In the genomic region with DNA sequence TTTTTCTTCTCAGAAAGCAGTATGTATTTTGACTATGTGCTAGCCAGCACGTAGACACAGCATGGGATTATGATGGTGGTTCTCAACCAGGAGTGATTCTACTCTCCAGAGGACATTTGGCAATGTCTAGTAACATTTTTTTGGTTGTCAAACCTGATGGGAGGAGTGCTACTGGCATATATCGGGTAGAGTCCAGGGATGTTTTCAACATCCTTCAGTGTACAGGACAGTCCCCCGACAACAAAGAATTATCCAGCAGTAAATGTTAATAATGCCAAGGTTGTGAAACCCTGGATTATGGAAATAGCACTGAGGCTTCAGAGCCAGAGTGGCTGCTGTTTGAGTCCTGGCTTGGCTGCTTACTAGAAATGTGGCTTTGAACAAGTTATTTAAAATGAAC, we compare ENCODE assay signal across 25 cellular contexts. TPM values are rescaled to one million over a fixed set of nuclear protein-coding genes. Genes with fewer than 3 reads are reported as not detected.
"Had no signal": no experiment of that assay in that cellular context is flagged by ENCODE, and none has a peak within 500 bp of the region (broad histone marks: within the 10 kb centered on the region; RNA-seq: fewer than 3 reads in every experiment).

No MANE protein-coding gene starts in this region.

- H3K4me1 Mint-ChIP-seq: activated naive CD8-positive, alpha-beta T cell treated with anti-CD3 and anti-CD28 coated beads, Interleukin-2, amount 50 U/mL, for 24 hours had no signal

- ATAC-seq: activated CD4-positive, CD25-positive, alpha-beta regulatory T cell treated with anti-CD3 and anti-CD28 coated beads, Interleukin-2, amount 50 U/mL, for 24 hours; activated CD8-positive, alpha-beta T cell treated with anti-CD3 and anti-CD28 coated beads, Interleukin-2, amount 10 ng/mL, durations not matched to agents 7 days and 5 days; activated naive CD4-positive, alpha-beta T cell treated with anti-CD3 and anti-CD28 coated beads, Interleukin-2, amount 50 U/mL, for 72 hours; activated naive CD8-positive, alpha-beta T cell treated with anti-CD3 and anti-CD28 coated beads, Interleukin-2, amount 50 U/mL, for 24 hours; K562 had no signal

- H3K9me3 ChIP-seq: Peyer's patch had no signal

- H3K9me3 Mint-ChIP-seq: activated naive CD4-positive, alpha-beta T cell treated with anti-CD3 and anti-CD28 coated beads, Interleukin-2, amount 50 U/mL, for 72 hours; activated naive CD8-positive, alpha-beta T cell treated with anti-CD3 and anti-CD28 coated beads, Interleukin-2, amount 50 U/mL, for 24 hours; activated T-helper 1 cell treated with anti-CD3 and anti-CD28 coated beads, Interleukin-12 subunit alpha, Interleukin-12 subunit beta, Interleukin-2, Interleukin-4 antibody, amounts not matched to agents 30 ng/mL and 10 ng/mL and 1 ng/mL, durations not matched to agents 14 hours and 24 hours and 36 hours; T-helper 1 cell treated with Interleukin-12 subunit alpha and Interleukin-12 subunit beta and Interleukin-4 antibody, amounts not matched to agents 30 μg/mL and 1 μg/mL, for 36 hours had no signal

- DNase-seq: activated CD4-positive, alpha-beta T cell treated with anti-CD3 and anti-CD28 coated beads for 4 hours; activated CD8-positive, alpha-beta memory T cell treated with anti-CD3 and anti-CD28 coated beads, Interleukin-2, amount 50 U/mL, for 48 hours; activated CD8-positive, alpha-beta T cell treated with anti-CD3 and anti-CD28 coated beads, Interleukin-2, amount 10 ng/mL, durations not matched to agents 7 days and 5 days; activated effector memory CD4-positive, alpha-beta T cell treated with Interleukin-2 at 50 U/mL for 16 hours; activated naive CD4-positive, alpha-beta T cell treated with Interleukin-2 at 50 U/mL for 16 hours; activated naive CD8-positive, alpha-beta T cell treated with anti-CD3 and anti-CD28 coated beads, Interleukin-2, amount 50 U/mL, for 24 hours; activated T-cell treated with anti-CD3 and anti-CD28 coated beads, Interleukin-2, amount 50 U/mL, for 1 hour; brain microvascular endothelial cell; Kasumi-1; NCI-H1048; NCI-H146; NCI-H187 treated with DMSO at 0.1 percent for 48 hours; NCI-H2081 treated with DMSO at 0.1 percent for 48 hours; NCI-H446; NCI-H524; Peyer's patch; SHP77 treated with DMSO at 0.1 percent for 48 hours had no signal

- H3K27ac Mint-ChIP-seq: activated CD8-positive, alpha-beta T cell treated with anti-CD3 and anti-CD28 coated beads, Interleukin-2, amount 10 ng/mL, durations not matched to agents 7 days and 5 days; activated naive CD4-positive, alpha-beta T cell treated with anti-CD3 and anti-CD28 coated beads, Interleukin-2, amount 50 U/mL, for 72 hours; activated naive CD8-positive, alpha-beta T cell treated with anti-CD3 and anti-CD28 coated beads, Interleukin-2, amount 50 U/mL, for 24 hours; activated T-helper 1 cell treated with anti-CD3 and anti-CD28 coated beads, Interleukin-12 subunit alpha, Interleukin-12 subunit beta, Interleukin-2, Interleukin-4 antibody, amounts not matched to agents 30 ng/mL and 10 ng/mL and 1 ng/mL, durations not matched to agents 14 hours and 24 hours and 36 hours; T-helper 1 cell treated with Interleukin-12 subunit alpha and Interleukin-12 subunit beta and Interleukin-4 antibody, amounts not matched to agents 30 μg/mL and 1 μg/mL, for 36 hours had no signal

- H3K36me3 Mint-ChIP-seq: activated naive CD4-positive, alpha-beta T cell treated with anti-CD3 and anti-CD28 coated beads, Interleukin-2, amount 50 U/mL, for 72 hours had no signal

- H3K4me3 Mint-ChIP-seq: activated CD8-positive, alpha-beta T cell treated with anti-CD3 and anti-CD28 coated beads, Interleukin-2, amount 10 ng/mL, durations not matched to agents 7 days and 5 days; activated naive CD8-positive, alpha-beta T cell treated with anti-CD3 and anti-CD28 coated beads, Interleukin-2, amount 50 U/mL, for 24 hours; activated T-helper 1 cell treated with anti-CD3 and anti-CD28 coated beads, Interleukin-12 subunit alpha, Interleukin-12 subunit beta, Interleukin-2, Interleukin-4 antibody, amounts not matched to agents 30 ng/mL and 10 ng/mL and 1 ng/mL, durations not matched to agents 14 hours and 24 hours and 36 hours; T-helper 1 cell treated with Interleukin-12 subunit alpha and Interleukin-12 subunit beta and Interleukin-4 antibody, amounts not matched to agents 30 μg/mL and 1 μg/mL, for 36 hours had no signal

- H3K27me3 Mint-ChIP-seq: activated naive CD8-positive, alpha-beta T cell treated with anti-CD3 and anti-CD28 coated beads, Interleukin-2, amount 50 U/mL, for 24 hours had no signal

- H3K4me3 ChIP-seq: K562, Peyer's patch had no signal

- H3K27me3 ChIP-seq: brain microvascular endothelial cell, Peyer's patch had no signal

- H3K27ac ChIP-seq: brain microvascular endothelial cell, Peyer's patch, RWPE1 had no signal

RNA-seq across cellular contexts. Expression of a gene that starts 54.2 kb away (rescaled TPM):
- total RNA-seq: activated CD8-positive, alpha-beta T cell treated with anti-CD3 and anti-CD28 coated beads, Interleukin-2, amount 10 ng/mL, durations not matched to agents 7 days and 5 days; M059J; Peyer's patch; SK-MEL-5 had no signal
